ENCODE assay signal across 10 cellular contexts in genomic region chr11:128462802-128463385, GRCh38.
DNase-seq lines count a peak whose midpoint lies in the region; ATAC-seq and TF ChIP-seq lines count a peak whose summit lies in the region.
"Had no signal": no experiment of that assay in that cellular context is flagged by ENCODE, and none has a peak within 500 bp of the region (broad histone marks: within the 10 kb centered on the region; RNA-seq: fewer than 3 reads in every experiment).

No MANE protein-coding gene starts in this region.

- ATAC-seq in DND-41 (ENCODE audit: insufficient read depth, low read depth), result no peak
- ATAC-seq in right cardiac atrium, result peak; percentile 3

- peaks cover 15% of the 10 kb centered on the region; the same call in 1 of the 2 replicates for H4K20me1 ChIP-seq in DND-41 (ENCODE audit: insufficient read depth, low read length)

- intact Hi-C loops in right cardiac atrium (cut with DNase I), result loop anchor here in 2 of 4 donors (10.0 kb wide), 1 partner anchor 52 kb away; no protein-coding TSS in a partner anchor

- TF ChIP-seq POLR2A in Peyer's patch (IDR thresholded peaks at IDR 0.05), result no peak

- H3K4me1 ChIP-seq in DND-41 (ENCODE audit: insufficient read depth, low read length) (no peaks in the 10 kb centered on the region), Peyer's patch (peaks cover 0 to 38% (median 15%) of the 10 kb centered on the region in 4 donors), right cardiac atrium (ENCODE audit: control insufficient read depth, insufficient read depth, low read length) (peaks cover 23% of the 10 kb centered on the region), skeletal muscle satellite cell (ENCODE audit: control insufficient read depth, insufficient read depth, low read length) (peaks cover 53% of the 10 kb centered on the region)

- 58% methylated on average over 6 of the region's 6 CpGs for WGBS in right cardiac atrium

- H3K79me2 ChIP-seq in DND-41 (ENCODE audit: insufficient read depth, low read length), result peaks cover 28% of the 10 kb centered on the region

- H3K4me2 ChIP-seq in DND-41 (ENCODE audit: insufficient read depth, low read length) (no peak overlapping the region), skeletal muscle satellite cell (ENCODE audit: low read length) (no peak overlapping the region)

- H3K4me3 ChIP-seq in DND-41 (ENCODE audit: low read depth in 1 of 2, low read length in 2 of 2) (no peak overlapping the region), Peyer's patch (no peak overlapping the region), right cardiac atrium (ENCODE audit: low read length) (no peak overlapping the region), skeletal muscle satellite cell (ENCODE audit: low read length) (no peak overlapping the region)

- no peak overlapping the region for H3K9ac ChIP-seq in DND-41 (ENCODE audit: low read depth, low read length)
- H3K9ac ChIP-seq in skeletal muscle satellite cell (ENCODE audit: low read depth, low read length), result peak overlapping the region; percentile 60

- no peaks in the 10 kb centered on the region for H3K9me3 ChIP-seq in DND-41 (ENCODE audit: insufficient read depth, low read length, severe bottlenecking)
- H3K9me3 ChIP-seq in Peyer's patch, result no peaks in the 10 kb centered on the region
- H3K9me3 ChIP-seq in right cardiac atrium (ENCODE audit: control insufficient read depth, low read length), result no peaks in the 10 kb centered on the region
- H3K9me3 ChIP-seq in skeletal muscle satellite cell (replicated peaks; ENCODE audit: low read length), result no peaks in the 10 kb centered on the region

- TF ChIP-seq CTCF in DND-41 (IDR thresholded peaks at IDR 0.05; ENCODE audit: borderline replicate concordance, extremely low read depth, low read length, poor library complexity, severe bottlenecking), result no peak
- TF ChIP-seq CTCF in Peyer's patch (IDR thresholded peaks at IDR 0.05), result no peak

- H2AFZ ChIP-seq in DND-41 (ENCODE audit: low read depth, low read length), result no peak overlapping the region

- no peaks in the 10 kb centered on the region for H3K27me3 ChIP-seq in DND-41 (ENCODE audit: insufficient read depth, low read length, poor library complexity)
- H3K27me3 ChIP-seq in Peyer's patch, result no peaks in the 10 kb centered on the region
- no peaks in the 10 kb centered on the region for H3K27me3 ChIP-seq in right cardiac atrium (ENCODE audit: control insufficient read depth, insufficient read depth)
- no peaks in the 10 kb centered on the region for H3K27me3 ChIP-seq in skeletal muscle satellite cell (ENCODE audit: control insufficient read depth, insufficient read depth, low read length)

- peaks cover 97% of the 10 kb centered on the region for H3K36me3 ChIP-seq in DND-41 (ENCODE audit: insufficient read depth, low read length)
- peaks cover 0 to 41% (median 0%) of the 10 kb centered on the region in 3 donors for H3K36me3 ChIP-seq in Peyer's patch
- peaks cover 79% of the 10 kb centered on the region for H3K36me3 ChIP-seq in skeletal muscle satellite cell (ENCODE audit: insufficient read depth, low read length)

- DNase-seq in DND-41, result no peak
- no peak for DNase-seq in Peyer's patch
- DNase-seq in right cardiac atrium, result no peak
- DNase-seq in SIG-M5 (lab: John Stamatoyannopoulos, UW), result no peak
- no peak for DNase-seq in stimulated activated CD4-positive, alpha-beta T cell treated with anti-CD3 and anti-CD28 coated beads, Interleukin-2, amount 100 ng/mL, for 48 hours
- DNase-seq in NCI-H187 treated with DMSO at 0.1 percent for 48 hours (lab: John Stamatoyannopoulos, UW), result no peak
- DNase-seq: DMS153, NCI-H446 treated with DMSO at 0.1 percent for 48 hours, SW 1271 had no signal

- H3K27ac ChIP-seq in DND-41 (ENCODE audit: low read length) (peak overlapping the region; percentile 41), Peyer's patch (peak overlapping the region; percentile 38 to 88 (median 70)), right cardiac atrium (ENCODE audit: low read length) (peak overlapping the region; percentile 51)
